8 cellular contexts compared by ENCODE assay signal in the genomic region with DNA sequence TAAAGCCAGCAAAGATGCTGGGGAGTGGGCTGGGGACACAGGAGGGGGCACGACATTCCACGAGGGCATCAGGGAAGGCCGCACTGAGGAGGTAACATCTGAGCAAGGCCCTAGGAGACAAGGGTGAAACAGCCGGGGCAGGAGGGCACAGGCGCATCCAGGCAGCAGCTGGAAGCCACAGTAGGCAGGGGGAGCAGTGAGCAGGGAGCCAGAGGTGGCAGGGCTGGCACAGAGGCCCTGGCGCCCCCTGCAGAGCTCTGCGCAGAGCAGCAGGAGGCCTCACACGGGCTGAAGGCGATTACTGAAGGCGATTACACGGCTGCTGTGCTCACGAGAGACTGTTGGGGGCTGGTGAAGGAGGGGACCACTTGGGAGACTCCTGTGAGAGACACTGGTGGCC. TPM values are rescaled to one million over a fixed set of nuclear protein-coding genes. Genes with fewer than 3 reads are reported as not detected.
DNase-seq lines count a peak whose midpoint lies in the region; ATAC-seq lines count a peak whose summit lies in the region.

No MANE protein-coding gene starts in this region.

- H3K4me3 Mint-ChIP-seq in activated CD4-positive, alpha-beta T cell treated with anti-CD3 and anti-CD28 coated beads, Interleukin-2, amount 10 ng/mL, durations not matched to agents 24 days and 14 days, result no peak overlapping the region
- no peak overlapping the region for H3K4me3 Mint-ChIP-seq in effector memory CD8-positive, alpha-beta T cell

- intact Hi-C loops in activated CD4-positive, alpha-beta T cell treated with anti-CD3 and anti-CD28 coated beads, Interleukin-2, amount 10 ng/mL, durations not matched to agents 24 days and 14 days (cut with micrococcal nuclease), result no loop called here

- H3K4me1 Mint-ChIP-seq in activated CD4-positive, alpha-beta T cell treated with anti-CD3 and anti-CD28 coated beads, Interleukin-2, amount 10 ng/mL, durations not matched to agents 24 days and 14 days, result peaks cover 9% of the 10 kb centered on the region
- peaks cover 38 to 41% of the 10 kb centered on the region in 2 donors for H3K4me1 Mint-ChIP-seq in effector memory CD8-positive, alpha-beta T cell (ENCODE audit: low read depth in 2 of 2)

- H3K27ac Mint-ChIP-seq in activated CD4-positive, alpha-beta T cell treated with anti-CD3 and anti-CD28 coated beads, Interleukin-2, amount 10 ng/mL, durations not matched to agents 24 days and 14 days, result peak overlapping the region; percentile 2
- peak overlapping the region; percentile 62 to 82 for H3K27ac Mint-ChIP-seq in effector memory CD8-positive, alpha-beta T cell

- H3K36me3 Mint-ChIP-seq in activated CD4-positive, alpha-beta T cell treated with anti-CD3 and anti-CD28 coated beads, Interleukin-2, amount 10 ng/mL, durations not matched to agents 24 days and 14 days (ENCODE audit: low read depth), result peaks cover 60% of the 10 kb centered on the region
- H3K36me3 Mint-ChIP-seq in effector memory CD8-positive, alpha-beta T cell (ENCODE audit: insufficient read depth), result peaks cover 63% of the 10 kb centered on the region

- H3K27me3 Mint-ChIP-seq in activated CD4-positive, alpha-beta T cell treated with anti-CD3 and anti-CD28 coated beads, Interleukin-2, amount 10 ng/mL, durations not matched to agents 24 days and 14 days, result no peaks in the 10 kb centered on the region
- H3K27me3 Mint-ChIP-seq in effector memory CD8-positive, alpha-beta T cell, result no peaks in the 10 kb centered on the region

- no peak for DNase-seq in activated CD4-positive, alpha-beta T cell treated with anti-CD3 and anti-CD28 coated beads, Interleukin-2, amount 10 ng/mL, durations not matched to agents 24 days and 14 days
- DNase-seq in activated CD4-positive, alpha-beta T cell treated with anti-CD3 and anti-CD28 coated beads, Interleukin-2, amount 50 U/mL, for 4 hours, result no peak
- peak; percentile 1 for DNase-seq in NCI-H526 treated with DMSO at 0.1 percent for 48 hours (lab: John Stamatoyannopoulos, UW)
- no peak for DNase-seq in effector memory CD8-positive, alpha-beta T cell
- DNase-seq in stimulated activated CD8-positive, alpha-beta memory T cell treated with anti-CD3 and anti-CD28 coated beads, Interleukin-2, amount 100 ng/mL, for 48 hours (ENCODE audit: low read depth in 2 of 2), result peak; percentile 21 to 29
- DNase-seq in NK-92 (lab: John Stamatoyannopoulos, UW; ENCODE audit: unreplicated experiment), result no peak

- ATAC-seq in effector memory CD8-positive, alpha-beta T cell (replicated peaks), result peak; percentile 41
- ATAC-seq in HG02610 (IDR thresholded peaks at IDR 0.05; ENCODE audit: unreplicated experiment) (no peak), HG03342 (IDR thresholded peaks at IDR 0.05; ENCODE audit: unreplicated experiment) (no peak)

- no peaks in the 10 kb centered on the region for H3K9me3 Mint-ChIP-seq in activated CD4-positive, alpha-beta T cell treated with anti-CD3 and anti-CD28 coated beads, Interleukin-2, amount 10 ng/mL, durations not matched to agents 24 days and 14 days
- H3K9me3 Mint-ChIP-seq in effector memory CD8-positive, alpha-beta T cell, result no peaks in the 10 kb centered on the region

RNA-seq across cellular contexts. Expression of gene LMAN2, which starts 15.4 kb away (rescaled TPM):
- 105 and 108 TPM in 2 replicates for total RNA-seq in activated CD4-positive, alpha-beta T cell treated with anti-CD3 and anti-CD28 coated beads, Interleukin-2, amount 10 ng/mL, durations not matched to agents 24 days and 14 days

RNA-seq across cellular contexts. Expression of gene RGS14, which starts 21.6 kb away (rescaled TPM):
- 45.3 and 49.3 TPM in 2 replicates for total RNA-seq in activated CD4-positive, alpha-beta T cell treated with anti-CD3 and anti-CD28 coated beads, Interleukin-2, amount 10 ng/mL, durations not matched to agents 24 days and 14 days

RNA-seq across cellular contexts. Expression of gene MXD3, which starts 24.4 kb away (rescaled TPM):
- 9.1 and 11.7 TPM in 2 replicates for total RNA-seq in activated CD4-positive, alpha-beta T cell treated with anti-CD3 and anti-CD28 coated beads, Interleukin-2, amount 10 ng/mL, durations not matched to agents 24 days and 14 days

RNA-seq across cellular contexts. Expression of gene PRELID1, which starts 32.5 kb away (rescaled TPM):
- total RNA-seq in activated CD4-positive, alpha-beta T cell treated with anti-CD3 and anti-CD28 coated beads, Interleukin-2, amount 10 ng/mL, durations not matched to agents 24 days and 14 days, result 248 and 257 TPM in 2 replicates

RNA-seq across cellular contexts. Expression of gene RAB24, which starts 32.6 kb away (rescaled TPM):
- 18.3 and 22.2 TPM in 2 replicates for total RNA-seq in activated CD4-positive, alpha-beta T cell treated with anti-CD3 and anti-CD28 coated beads, Interleukin-2, amount 10 ng/mL, durations not matched to agents 24 days and 14 days

Comparison
In these comparisons a context has a peak if more than half of its experiments do, and no peak if none do; other contexts are left out.
1. DNase-seq: peak in NCI-H526 treated with DMSO at 0.1 percent for 48 hours (single experiment) and stimulated activated CD8-positive, alpha-beta memory T cell treated with anti-CD3 and anti-CD28 coated beads, Interleukin-2, amount 100 ng/mL, for 48 hours (2 of 2); none in activated CD4-positive, alpha-beta T cell treated with anti-CD3 and anti-CD28 coated beads, Interleukin-2, amount 10 ng/mL, durations not matched to agents 24 days and 14 days (single experiment), activated CD4-positive, alpha-beta T cell treated with anti-CD3 and anti-CD28 coated beads, Interleukin-2, amount 50 U/mL, for 4 hours (0 of 2), effector memory CD8-positive, alpha-beta T cell (0 of 3) and NK-92 (single experiment).